In the genomic region with DNA sequence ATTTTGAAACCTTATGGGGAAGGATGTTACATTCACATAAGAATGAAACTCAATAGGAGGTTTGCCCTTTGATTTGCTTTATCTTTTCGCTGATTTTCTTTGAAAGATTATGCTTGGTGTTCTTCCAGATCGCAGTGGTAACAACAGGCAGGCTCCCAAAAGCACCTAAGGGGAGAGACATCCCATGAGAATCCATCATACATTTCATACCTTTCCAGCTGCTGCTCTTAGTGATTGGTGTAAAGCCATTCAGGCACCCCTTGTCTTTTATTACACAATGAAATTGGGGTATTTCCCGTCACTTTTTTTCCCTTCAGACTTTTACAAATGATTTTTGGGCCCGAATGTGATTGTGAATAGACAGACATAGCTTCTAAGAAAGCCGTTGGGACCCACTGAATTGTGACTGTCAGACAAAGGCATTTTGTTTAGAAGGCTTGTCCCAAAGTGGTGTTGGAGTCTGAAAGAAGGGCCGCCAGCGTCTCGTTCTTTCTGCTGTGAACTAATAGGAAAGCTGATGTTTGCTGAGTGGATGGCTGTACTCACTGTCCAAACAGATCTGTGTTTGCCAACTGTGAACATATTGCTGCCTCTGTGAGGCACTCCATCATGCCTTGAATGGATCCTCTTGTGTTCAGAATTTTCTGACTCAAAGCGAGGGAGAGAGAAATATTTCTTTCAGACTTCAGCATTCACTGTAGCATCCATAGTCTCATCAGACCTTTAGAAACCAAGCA, we compare ENCODE assay signal across 8 cellular contexts.
DNase-seq lines count a peak whose midpoint lies in the region; ATAC-seq and TF ChIP-seq lines count a peak whose summit lies in the region.

No MANE protein-coding gene starts in this region.

- WGBS in right cardiac atrium, result 55% methylated on average over 9 of the region's 9 CpGs
- 82 to 90% (median 86%) methylated on average over 9 of the region's 9 CpGs for WGBS in spleen, 5 donors

- no peak overlapping the region for H3K4me3 ChIP-seq in right cardiac atrium (ENCODE audit: low read length)
- H3K4me3 ChIP-seq in spleen, result no peak overlapping the region

- peak overlapping the region; percentile 12 for H3K27ac ChIP-seq in right cardiac atrium (ENCODE audit: low read length)
- peak overlapping the region in 2 of 8 donors; percentile 3 to 71 for H3K27ac ChIP-seq in spleen

- POLR2A ChIA-PET in WTC11 (lab: Charles Lee), result interaction anchor here (0.6 kb wide), 1 partner anchor 32 kb away, joined by 4 read pairs; no protein-coding TSS in a partner anchor

- ATAC-seq in WTC11 (no peak), right cardiac atrium (peak; percentile 2 to 29), GM21423 (IDR thresholded peaks at IDR 0.05; ENCODE audit: unreplicated experiment) (no peak), GM19467 (IDR thresholded peaks at IDR 0.05; ENCODE audit: unreplicated experiment) (no peak)

- no peaks in the 10 kb centered on the region for H3K9me3 ChIP-seq in right cardiac atrium (ENCODE audit: control insufficient read depth, low read length)
- peaks cover 0 to 19% (median 7%) of the 10 kb centered on the region in 8 donors for H3K9me3 ChIP-seq in spleen

- H3K27ac Mint-ChIP-seq in HFFc6 (peak overlapping the region; percentile 64), WTC11 (peak overlapping the region; percentile 48)
- H3K27ac Mint-ChIP-seq in activated naive CD8-positive, alpha-beta T cell treated with anti-CD3 and anti-CD28 coated beads for 36 hours, result no peak overlapping the region

- TF ChIP-seq POLR2A in spleen (IDR thresholded peaks at IDR 0.05), result no peak

- intact Hi-C loops in right cardiac atrium (cut with DNase I) (loop anchor here in 2 of 4 donors (10.0 kb wide), 2 partner anchors 51 to 159 kb away; no protein-coding TSS in a partner anchor), spleen (cut with DNase I; ENCODE audit: low total_unique reads) (no loop called here)

- peak overlapping the region; percentile 28; the same call in 1 of the 2 replicates for H3K4me3 Mint-ChIP-seq in HFFc6
- H3K4me3 Mint-ChIP-seq in WTC11, result no peak overlapping the region
- H3K4me3 Mint-ChIP-seq in activated naive CD8-positive, alpha-beta T cell treated with anti-CD3 and anti-CD28 coated beads for 36 hours, result no peak overlapping the region

- H3K36me3 ChIP-seq in spleen, result peaks cover 0 to 6% (median 0%) of the 10 kb centered on the region in 6 donors

- peaks cover 50% of the 10 kb centered on the region for H3K4me1 Mint-ChIP-seq in HFFc6 (ENCODE audit: low read depth)
- H3K4me1 Mint-ChIP-seq in WTC11, result peaks cover 44% of the 10 kb centered on the region
- no peaks in the 10 kb centered on the region for H3K4me1 Mint-ChIP-seq in activated naive CD8-positive, alpha-beta T cell treated with anti-CD3 and anti-CD28 coated beads for 36 hours

- no peaks in the 10 kb centered on the region for H3K27me3 ChIP-seq in right cardiac atrium (ENCODE audit: control insufficient read depth, insufficient read depth)
- no peaks in the 10 kb centered on the region for H3K27me3 ChIP-seq in spleen (replicated peaks in 1 of 7)

- H3K4me1 ChIP-seq in right cardiac atrium (ENCODE audit: control insufficient read depth, insufficient read depth, low read length) (peaks cover 4% of the 10 kb centered on the region), spleen (peaks cover 0 to 43% (median 29%) of the 10 kb centered on the region in 6 donors)

- no peak for TF ChIP-seq CTCF in HFFc6 (IDR thresholded peaks at IDR 0.05)
- no peak for TF ChIP-seq CTCF in WTC11 (IDR thresholded peaks at IDR 0.05)
- TF ChIP-seq CTCF in spleen (IDR thresholded peaks at IDR 0.05 in 8 of 11, conservative IDR thresholded peaks at IDR 0.05 in 3 of 11), result no peak

- H3K27me3 Mint-ChIP-seq in HFFc6 (ENCODE audit: insufficient read depth) (peaks cover 2% of the 10 kb centered on the region; the same call in 1 of the 2 replicates), WTC11 (ENCODE audit: low read depth) (no peaks in the 10 kb centered on the region)
- no peaks in the 10 kb centered on the region for H3K27me3 Mint-ChIP-seq in activated naive CD8-positive, alpha-beta T cell treated with anti-CD3 and anti-CD28 coated beads for 36 hours

- no peak for DNase-seq in HFFc6
- DNase-seq in WTC11 (ENCODE audit: low spot score), result no peak
- DNase-seq in right cardiac atrium, result peak in 1 of 3 donors; percentile 73
- peak; percentile 86 for DNase-seq in putamen (ENCODE audit: low spot score)
- DNase-seq in activated naive CD8-positive, alpha-beta T cell treated with anti-CD3 and anti-CD28 coated beads for 36 hours, result no peak
- no peak for DNase-seq in spleen

- peaks cover 35% of the 10 kb centered on the region for H3K36me3 Mint-ChIP-seq in HFFc6 (ENCODE audit: low read depth)
- peaks cover 31% of the 10 kb centered on the region for H3K36me3 Mint-ChIP-seq in WTC11
- peaks cover 47% of the 10 kb centered on the region for H3K36me3 Mint-ChIP-seq in activated naive CD8-positive, alpha-beta T cell treated with anti-CD3 and anti-CD28 coated beads for 36 hours

- CTCF ChIA-PET in WTC11 (lab: Charles Lee), result no interaction called here

- H3K9me3 Mint-ChIP-seq in HFFc6 (no peaks in the 10 kb centered on the region), WTC11 (peaks cover 22% of the 10 kb centered on the region)
- H3K9me3 Mint-ChIP-seq in activated naive CD8-positive, alpha-beta T cell treated with anti-CD3 and anti-CD28 coated beads for 36 hours, result peaks cover 18% of the 10 kb centered on the region

TF ChIP-seq in WTC11, 78 proteins besides CTCF, POLR2A, EP300 and RAD21:
- TF ChIP-seq, protein P1, sequence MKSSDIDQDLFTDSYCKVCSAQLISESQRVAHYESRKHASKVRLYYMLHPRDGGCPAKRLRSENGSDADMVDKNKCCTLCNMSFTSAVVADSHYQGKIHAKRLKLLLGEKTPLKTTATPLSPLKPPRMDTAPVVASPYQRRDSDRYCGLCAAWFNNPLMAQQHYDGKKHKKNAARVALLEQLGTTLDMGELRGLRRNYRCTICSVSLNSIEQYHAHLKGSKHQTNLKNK (CRISPR knock-in tag; IDR thresholded peaks at IDR 0.05), result no peak
- no peak for TF ChIP-seq JUN (CRISPR knock-in tag; IDR thresholded peaks at IDR 0.05)

Comparison
In these comparisons a context has a peak if more than half of its experiments do, and no peak if none do; other contexts are left out.
1. ATAC-seq: peak in right cardiac atrium (2 of 2); none in WTC11 (single experiment), GM21423 (single experiment) and GM19467 (single experiment).